In genomic region chr15:38714309-38715072, GRCh38 we compare ENCODE assay signal across 14 cellular contexts.
DNase-seq lines count a peak whose midpoint lies in the region; FAIRE-seq and TF ChIP-seq lines count a peak whose summit lies in the region.
"Had no signal": no experiment of that assay in that cellular context is flagged by ENCODE, and none has a peak within 500 bp of the region (broad histone marks: within the 10 kb centered on the region; RNA-seq: fewer than 3 reads in every experiment).

No MANE protein-coding gene starts in this region.

- no peaks in the 10 kb centered on the region for H3K4me1 ChIP-seq in prostate gland (replicated peaks)
- H3K4me1 ChIP-seq: pancreas had no signal

- no peak for FAIRE-seq in bronchial epithelial cell (lab: Jason Lieb, UNC)
- FAIRE-seq: A204.1, endometrium, pancreas had no signal

- intact Hi-C loops in prostate gland (cut with DNase I): no loop called here

- in situ Hi-C loops in ACHN (cut with HindIII; ENCODE audit: low pct_ligation_motif_present, low pct_unique_long_range_greater_than_20kb, low sequenced_read_pairs): no loop called here

- H3K9me3 ChIP-seq in prostate gland: no peaks in the 10 kb centered on the region
- H3K9me3 ChIP-seq: pancreas, tibial nerve had no signal

- no peaks in the 10 kb centered on the region for H3K27me3 ChIP-seq in bronchial epithelial cell (ENCODE audit: control insufficient read depth, insufficient read depth, low read length)
- no peaks in the 10 kb centered on the region for H3K27me3 ChIP-seq in prostate gland (replicated peaks; ENCODE audit: insufficient read depth)
- H3K27me3 ChIP-seq: pancreas, tibial nerve had no signal

- 51% methylated on average over 4 of the region's 4 CpGs for WGBS in prostate gland

- no peak for TF ChIP-seq CTCF in bronchial epithelial cell (IDR thresholded peaks at IDR 0.05; ENCODE audit: insufficient read depth, low read length, severe bottlenecking)
- TF ChIP-seq CTCF in prostate gland (IDR thresholded peaks at IDR 0.05): no peak

- no peak overlapping the region for H3K4me3 ChIP-seq in bronchial epithelial cell (ENCODE audit: low read depth, low read length)
- no peak overlapping the region for H3K4me3 ChIP-seq in prostate gland
- H3K4me3 ChIP-seq: pancreas, tibial nerve had no signal

- DNase-seq in ACHN (peak; percentile 91), M059J (ENCODE audit: low read depth) (peak; percentile 99), bronchial epithelial cell (ENCODE audit: low read depth) (peak; percentile 82), kidney tubule cell (ENCODE audit: low spot score) (peak; percentile 94), AML-193 (lab: John Stamatoyannopoulos, UW) (no peak), prostate gland (ENCODE audit: low spot score) (no peak), COR-L47 (lab: John Stamatoyannopoulos, UW) (no peak)
- no peak for DNase-seq in effector CD4-positive, alpha-beta T cell
- DNase-seq: activated CD4-positive, alpha-beta memory T cell treated with anti-CD3 and anti-CD28 coated beads for 36 hours; NCI-H526; pancreas had no signal

- H3K36me3 ChIP-seq in bronchial epithelial cell (ENCODE audit: control insufficient read depth, insufficient read depth, low read length): no peaks in the 10 kb centered on the region
- no peaks in the 10 kb centered on the region for H3K36me3 ChIP-seq in prostate gland
- H3K36me3 ChIP-seq: pancreas, tibial nerve had no signal

- TF ChIP-seq POLR2A in prostate gland (IDR thresholded peaks at IDR 0.05): no peak

- no peak overlapping the region for H3K27ac ChIP-seq in prostate gland
- H3K27ac ChIP-seq: pancreas had no signal

Comparison
In these comparisons a context has a peak if more than half of its experiments do, and no peak if none do; other contexts are left out.
1. DNase-seq: peak in ACHN (single experiment), M059J (single experiment), bronchial epithelial cell (single experiment) and kidney tubule cell (single experiment); none in AML-193 (0 of 2), effector CD4-positive, alpha-beta T cell (single experiment), prostate gland (single experiment) and COR-L47 (single experiment).